ENCODE assay signal across 8 cellular contexts in the genomic region with DNA sequence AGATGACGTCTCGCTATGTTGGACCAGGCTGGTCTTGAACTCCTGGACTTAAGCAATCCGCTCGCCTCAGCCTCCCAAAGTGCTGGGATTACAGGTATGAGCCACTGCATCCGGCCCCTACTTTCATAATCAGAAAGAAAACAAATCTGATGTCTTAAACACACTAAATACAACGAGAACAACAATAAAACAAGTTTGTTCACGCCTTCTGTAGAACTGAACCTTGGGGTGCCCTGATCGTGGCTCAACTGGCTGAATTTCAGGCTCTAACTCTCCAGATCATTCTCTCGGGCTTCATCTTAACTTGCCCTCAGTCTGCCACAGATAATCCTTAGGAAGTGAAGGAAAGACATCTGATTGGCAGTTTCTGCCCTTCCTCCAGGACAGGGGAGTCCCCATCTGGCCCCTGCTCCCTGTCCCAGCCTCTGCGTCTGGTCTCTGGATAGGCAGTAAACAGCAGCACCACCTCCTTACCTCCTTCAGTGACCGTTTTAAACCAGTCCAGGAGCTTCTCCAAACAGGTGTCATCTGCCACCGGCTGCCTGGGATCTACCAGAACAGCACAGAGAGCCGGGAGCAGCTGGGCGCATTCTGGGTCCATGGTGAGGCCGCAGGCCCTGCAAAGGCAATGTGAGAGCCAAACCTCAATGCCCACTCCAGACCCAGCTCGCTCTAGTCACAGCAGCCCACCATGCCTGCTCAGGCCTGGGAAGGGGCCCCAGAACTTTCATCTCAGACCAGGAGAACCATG. TPM values are rescaled to one million over a fixed set of nuclear protein-coding genes. Genes with fewer than 3 reads are reported as not detected.
DNase-seq lines count a peak whose midpoint lies in the region; ATAC-seq, FAIRE-seq and TF ChIP-seq lines count a peak whose summit lies in the region.

No MANE protein-coding gene starts in this region.

- TF ChIP-seq CTCF in kidney (IDR thresholded peaks at IDR 0.05; ENCODE audit: borderline replicate concordance, extremely low read depth, insufficient read depth) = no peak
- no peak for TF ChIP-seq CTCF in tibial artery (IDR thresholded peaks at IDR 0.05)

- intact Hi-C loops in kidney (cut with DNase I) (no loop called here), tibial artery (cut with DNase I; ENCODE audit: low total_unique reads) (no loop called here)

- no peaks in the 10 kb centered on the region for H3K9me3 Mint-ChIP-seq in activated T-cell treated with anti-CD3 and anti-CD28 coated beads, Interleukin-2, amount 50 U/mL, for 4 hours
- H3K9me3 Mint-ChIP-seq in activated naive CD4-positive, alpha-beta T cell treated with anti-CD3 and anti-CD28 coated beads, Interleukin-2, amount 50 U/mL, for 72 hours = no peaks in the 10 kb centered on the region

- H3K27ac ChIP-seq in kidney (ENCODE audit: low read depth in 2 of 2, low read length in 2 of 2) (no peak overlapping the region), tibial artery (peak overlapping the region in 1 of 2 donors; percentile 98)

- peak overlapping the region; percentile 33 to 67 for H3K9ac ChIP-seq in kidney (ENCODE audit: low read length in 2 of 2)

- no peaks in the 10 kb centered on the region for H3K27me3 Mint-ChIP-seq in activated T-cell treated with anti-CD3 and anti-CD28 coated beads, Interleukin-2, amount 50 U/mL, for 4 hours (ENCODE audit: low read depth)

- no peak for DNase-seq in activated T-cell treated with anti-CD3 and anti-CD28 coated beads, Interleukin-2, amount 50 U/mL, for 4 hours
- no peak for DNase-seq in activated T-cell treated with anti-CD3 and anti-CD28 coated beads, Interleukin-2, amount 50 U/mL, for 48 hours
- DNase-seq in activated naive CD4-positive, alpha-beta T cell treated with anti-CD3 and anti-CD28 coated beads, Interleukin-2, amount 50 U/mL, for 72 hours (ENCODE audit: low spot score in 2 of 2) = no peak
- DNase-seq in kidney = peak; percentile 3
- peak in 1 of 2 donors; percentile 57 for DNase-seq in tibial artery
- DNase-seq in HuH-7 (ENCODE audit: low spot score) = no peak
- no peak for DNase-seq in NCI-H1417 treated with DMSO at 0.1 percent for 48 hours (lab: John Stamatoyannopoulos, UW)
- no peak for DNase-seq in epidermal melanocyte (ENCODE audit: insufficient read length, low spot score)

- peaks cover 42% of the 10 kb centered on the region for H3K4me1 Mint-ChIP-seq in activated T-cell treated with anti-CD3 and anti-CD28 coated beads, Interleukin-2, amount 50 U/mL, for 4 hours (ENCODE audit: low read depth)

- no peaks in the 10 kb centered on the region for H3K9me3 ChIP-seq in kidney (ENCODE audit: control insufficient read depth in 1 of 2, low read length in 2 of 2)
- H3K9me3 ChIP-seq in tibial artery = no peaks in the 10 kb centered on the region

- H3K27me3 ChIP-seq in tibial artery = no peaks in the 10 kb centered on the region

- peak overlapping the region; percentile 73 to 77 for H3K4me3 ChIP-seq in kidney (ENCODE audit: low read length in 2 of 2)
- peak overlapping the region; percentile 97 to 98 for H3K4me3 ChIP-seq in tibial artery

- peak overlapping the region; percentile 89 for H3K4me3 Mint-ChIP-seq in activated T-cell treated with anti-CD3 and anti-CD28 coated beads, Interleukin-2, amount 50 U/mL, for 4 hours

- peak overlapping the region; percentile 92 to 93 for H3K27ac Mint-ChIP-seq in activated naive CD4-positive, alpha-beta T cell treated with anti-CD3 and anti-CD28 coated beads, Interleukin-2, amount 50 U/mL, for 72 hours

- no peak for ATAC-seq in activated T-cell treated with anti-CD3 and anti-CD28 coated beads, Interleukin-2, amount 50 U/mL, for 4 hours
- no peak for ATAC-seq in activated naive CD4-positive, alpha-beta T cell treated with anti-CD3 and anti-CD28 coated beads, Interleukin-2, amount 50 U/mL, for 72 hours

- H3K36me3 ChIP-seq in kidney (ENCODE audit: control insufficient read depth in 1 of 2, insufficient read depth in 2 of 2, low read length in 2 of 2) (peaks cover 0 to 2% of the 10 kb centered on the region in 2 donors), tibial artery (peaks cover 0 to 12% (median 3%) of the 10 kb centered on the region in 3 donors)

- FAIRE-seq in kidney (lab: Jason Lieb, UNC) = no peak

- peaks cover 11% of the 10 kb centered on the region for H3K36me3 Mint-ChIP-seq in activated T-cell treated with anti-CD3 and anti-CD28 coated beads, Interleukin-2, amount 50 U/mL, for 4 hours (ENCODE audit: insufficient read depth)
- peaks cover 9 to 14% of the 10 kb centered on the region in 2 donors for H3K36me3 Mint-ChIP-seq in activated naive CD4-positive, alpha-beta T cell treated with anti-CD3 and anti-CD28 coated beads, Interleukin-2, amount 50 U/mL, for 72 hours

- peaks cover 8 to 10% of the 10 kb centered on the region in 2 donors for H3K4me1 ChIP-seq in kidney (ENCODE audit: control insufficient read depth in 1 of 2, insufficient read depth in 1 of 2, low read depth in 1 of 2, low read length in 2 of 2)
- peaks cover 0 to 31% (median 23%) of the 10 kb centered on the region in 4 donors for H3K4me1 ChIP-seq in tibial artery

RNA-seq across cellular contexts. Expression of a gene that starts 1.3 kb away (rescaled TPM):
- 10 to 100 TPM; 40.7 to 55.0 (median 42.6) TPM for total RNA-seq in activated T-cell treated with anti-CD3 and anti-CD28 coated beads, Interleukin-2, amount 50 U/mL, for 4 hours
- 10 to 100 TPM; 26.5 to 37.5 TPM for total RNA-seq in activated naive CD4-positive, alpha-beta T cell treated with anti-CD3 and anti-CD28 coated beads, Interleukin-2, amount 50 U/mL, for 72 hours
- total RNA-seq in kidney = 23.7 TPM
- 18.7 TPM for polyA plus RNA-seq in kidney (ENCODE audit: insufficient read depth, low read depth, low replicate concordance)

RNA-seq across cellular contexts. Expression of a gene that starts 4.8 kb away (rescaled TPM):
- 10 to 100 TPM in 1 of 3 donors, 1 to 10 TPM in 2; 8.9 to 10.4 (median 9.0) TPM for total RNA-seq in activated T-cell treated with anti-CD3 and anti-CD28 coated beads, Interleukin-2, amount 50 U/mL, for 4 hours
- total RNA-seq in activated naive CD4-positive, alpha-beta T cell treated with anti-CD3 and anti-CD28 coated beads, Interleukin-2, amount 50 U/mL, for 72 hours = 1 to 10 TPM; 7.3 to 9.5 TPM
- total RNA-seq in kidney = 27.8 TPM
- 6.1 TPM for polyA plus RNA-seq in kidney (ENCODE audit: insufficient read depth, low read depth, low replicate concordance)

RNA-seq across cellular contexts. Expression of a gene that starts 34.4 kb away (rescaled TPM):
- 10 to 100 TPM; 16.1 to 17.7 (median 17.7) TPM for total RNA-seq in activated T-cell treated with anti-CD3 and anti-CD28 coated beads, Interleukin-2, amount 50 U/mL, for 4 hours
- total RNA-seq in activated naive CD4-positive, alpha-beta T cell treated with anti-CD3 and anti-CD28 coated beads, Interleukin-2, amount 50 U/mL, for 72 hours = 10 to 100 TPM; 17.8 to 21.1 TPM
- total RNA-seq in kidney = 18.4 TPM
- polyA plus RNA-seq in kidney (ENCODE audit: insufficient read depth, low read depth, low replicate concordance) = 5.0 TPM
